Comparison of ENCODE assay signal across 20 cellular contexts in the genomic region with DNA sequence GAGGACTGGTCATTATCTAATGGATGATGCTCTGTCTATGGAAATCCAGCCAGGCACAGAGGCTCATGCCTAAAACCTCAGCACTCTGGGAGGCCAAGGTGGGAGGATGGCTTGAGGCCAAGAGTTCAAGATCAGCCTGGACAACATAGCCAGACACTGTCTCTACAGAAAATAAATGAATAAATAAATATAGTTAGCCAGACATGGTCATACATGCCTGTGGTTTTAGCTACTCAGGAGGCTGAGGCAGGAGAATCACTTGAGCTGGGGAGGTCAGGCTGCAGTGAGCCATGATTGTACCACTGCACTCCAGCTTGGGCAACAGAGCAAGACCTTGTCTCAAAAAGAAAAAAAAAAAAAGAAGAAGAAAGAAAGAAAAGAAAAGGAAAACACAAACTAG.
"Had no signal": no experiment of that assay in that cellular context is flagged by ENCODE, and none has a peak within 500 bp of the region (broad histone marks: within the 10 kb centered on the region; RNA-seq: fewer than 3 reads in every experiment).

No MANE protein-coding gene starts in this region.

- H3K4me1 Mint-ChIP-seq: stimulated activated memory B cell treated with anti-CD40 and anti-IgM and Interleukin-4, amounts not matched to agents 10 μg/mL and 1 μg/mL and 100 μg/mL, for 72 hours had no signal

- H3K27ac Mint-ChIP-seq: endodermal cell; naive thymus-derived CD8-positive, alpha-beta T cell; stimulated activated memory B cell treated with anti-CD40 and anti-IgM and Interleukin-4, amounts not matched to agents 10 μg/mL and 1 μg/mL and 100 μg/mL, for 72 hours; stimulated activated naive CD8-positive, alpha-beta T cell treated with anti-CD3 and anti-CD28 coated beads, Interleukin-15, Interleukin-2, amounts not matched to agents 100 ng/mL and 50 ng/mL, for 24 hours had no signal

- H3K27me3 Mint-ChIP-seq: stimulated activated memory B cell treated with anti-CD40 and anti-IgM and Interleukin-4, amounts not matched to agents 10 μg/mL and 1 μg/mL and 100 μg/mL, for 72 hours had no signal

- H3K36me3 ChIP-seq: heart left ventricle, spleen, tibial artery, upper lobe of left lung, uterus had no signal

- H3K4me1 ChIP-seq: foreskin keratinocyte, tibial artery, upper lobe of left lung, uterus had no signal

- H3K4me3 ChIP-seq: heart left ventricle, mucosa of descending colon, spleen, tibial artery, upper lobe of left lung, uterus had no signal

- H3K36me3 Mint-ChIP-seq: naive thymus-derived CD8-positive, alpha-beta T cell; stimulated activated memory B cell treated with anti-CD40 and anti-IgM and Interleukin-4, amounts not matched to agents 10 μg/mL and 1 μg/mL and 100 μg/mL, for 72 hours had no signal

- H3K9me3 ChIP-seq: heart left ventricle, mucosa of descending colon, spleen, tibial artery, upper lobe of left lung, uterus had no signal

- H3K27me3 ChIP-seq: upper lobe of left lung, uterus had no signal

- DNase-seq: dermis blood vessel endothelial cell; endodermal cell; erythroblast; foreskin keratinocyte; heart left ventricle; hippocampal formation; kidney glomerular epithelial cell; mammary epithelial cell; mucosa of descending colon; naive thymus-derived CD8-positive, alpha-beta T cell; posterior cingulate gyrus; spleen; stimulated activated CD4-positive, alpha-beta T cell treated with anti-CD3 and anti-CD28 coated beads, Interleukin-15, amount 100 ng/mL, for 24 hours; stimulated activated CD4-positive, alpha-beta T cell treated with anti-CD3 and anti-CD28 coated beads, Interleukin-1b, Interleukin-23, amount 100 ng/mL, for 48 hours; stimulated activated CD4-positive, alpha-beta T cell treated with anti-CD3 and anti-CD28 coated beads, Interleukin-4, amount 100 ng/mL, for 24 hours; tibial artery; upper lobe of left lung; uterus had no signal

- H3K9me3 Mint-ChIP-seq: endodermal cell; naive thymus-derived CD8-positive, alpha-beta T cell; stimulated activated naive CD8-positive, alpha-beta T cell treated with anti-CD3 and anti-CD28 coated beads, Interleukin-15, Interleukin-2, amounts not matched to agents 100 ng/mL and 50 ng/mL, for 24 hours had no signal

- H3K27ac ChIP-seq: foreskin keratinocyte, heart left ventricle, spleen, tibial artery, upper lobe of left lung, uterus had no signal

- H3K4me3 Mint-ChIP-seq: endodermal cell; naive thymus-derived CD8-positive, alpha-beta T cell; stimulated activated memory B cell treated with anti-CD40 and anti-IgM and Interleukin-4, amounts not matched to agents 10 μg/mL and 1 μg/mL and 100 μg/mL, for 72 hours; stimulated activated naive CD8-positive, alpha-beta T cell treated with anti-CD3 and anti-CD28 coated beads, Interleukin-15, Interleukin-2, amounts not matched to agents 100 ng/mL and 50 ng/mL, for 24 hours had no signal
